ENCODE assay signal across 8 cellular contexts in genomic region chr19:55173186-55173716, GRCh38. TPM values are rescaled to one million over a fixed set of nuclear protein-coding genes. Genes with fewer than 3 reads are reported as not detected.
DNase-seq lines count a peak whose midpoint lies in the region; ATAC-seq and TF ChIP-seq lines count a peak whose summit lies in the region.
"Had no signal": no experiment of that assay in that cellular context is flagged by ENCODE, and none has a peak within 500 bp of the region (broad histone marks: within the 10 kb centered on the region; RNA-seq: fewer than 3 reads in every experiment).

No MANE protein-coding gene starts in this region.

- peak overlapping the region; percentile 72 to 83 for H3K4me3 Mint-ChIP-seq in stimulated activated naive B cell treated with anti-CD40 and anti-IgM and Interleukin-4, amounts not matched to agents 10 μg/mL and 1 μg/mL and 100 μg/mL, for 72 hours

- WGBS in HUES64, result 1% methylated on average over 32 of the region's 32 CpGs

- H3K27ac Mint-ChIP-seq in stimulated activated naive B cell treated with anti-CD40 and anti-IgM and Interleukin-4, amounts not matched to agents 10 μg/mL and 1 μg/mL and 100 μg/mL, for 72 hours, result no peak overlapping the region

- in situ Hi-C loops in astrocyte of the cerebellum (cut with HindIII; ENCODE audit: low sequenced_read_pairs), result loop anchor here (5.0 to 10.0 kb wide), 6 partner anchors 44 to 242 kb away; partner anchors contain the start of genes COX6B2, PPP1R12C and PPP6R1

- no peaks in the 10 kb centered on the region for H3K9me3 ChIP-seq in HUES64 (ENCODE audit: insufficient read depth, low read depth, low read length)

- no peaks in the 10 kb centered on the region for H3K36me3 ChIP-seq in HUES64 (ENCODE audit: insufficient read depth, low read length)

- no peak overlapping the region for H3K27ac ChIP-seq in HUES64 (ENCODE audit: low read depth, low read length)

- no peak for TF ChIP-seq CTCF in astrocyte of the cerebellum (IDR thresholded peaks at IDR 0.05; ENCODE audit: low read depth, low read length, missing control alignments)

- peaks cover 0 to 2% of the 10 kb centered on the region in 2 donors for H3K9me3 Mint-ChIP-seq in stimulated activated naive B cell treated with anti-CD40 and anti-IgM and Interleukin-4, amounts not matched to agents 10 μg/mL and 1 μg/mL and 100 μg/mL, for 72 hours

- H3K27me3 ChIP-seq in HUES64 (ENCODE audit: insufficient read depth, low read length), result peaks cover 48% of the 10 kb centered on the region

- DNase-seq in astrocyte of the cerebellum (ENCODE audit: low read depth) (no peak), occipital lobe (lab: John Stamatoyannopoulos, UW) (no peak)
- no peak for DNase-seq in stimulated activated naive B cell treated with anti-CD40 and anti-IgM and Interleukin-4, amounts not matched to agents 10 μg/mL and 1 μg/mL and 100 μg/mL, for 72 hours

- H3K4me1 Mint-ChIP-seq in stimulated activated naive B cell treated with anti-CD40 and anti-IgM and Interleukin-4, amounts not matched to agents 10 μg/mL and 1 μg/mL and 100 μg/mL, for 72 hours, result peaks cover 11 to 34% of the 10 kb centered on the region in 2 donors

- H3K4me1 ChIP-seq in HUES64 (ENCODE audit: insufficient read depth, low read length), result no peaks in the 10 kb centered on the region

- peak overlapping the region; percentile 84 for H3K4me3 ChIP-seq in HUES64 (ENCODE audit: low read length)
- peak overlapping the region; percentile 39 for H3K4me3 ChIP-seq in astrocyte of the cerebellum (ENCODE audit: low read depth, low read length)
- H3K4me3 ChIP-seq in iPS-11a (ENCODE audit: low read depth, low read length), result peak overlapping the region; percentile 50

- H3K36me3 Mint-ChIP-seq in stimulated activated naive B cell treated with anti-CD40 and anti-IgM and Interleukin-4, amounts not matched to agents 10 μg/mL and 1 μg/mL and 100 μg/mL, for 72 hours, result peaks cover 0 to 4% of the 10 kb centered on the region in 2 donors

- no peak overlapping the region for H3K9ac ChIP-seq in HUES64 (ENCODE audit: low read depth, low read length)

- no peak for ATAC-seq in stimulated activated naive B cell treated with anti-CD40 and anti-IgM and Interleukin-4, amounts not matched to agents 10 μg/mL and 1 μg/mL and 100 μg/mL, for 72 hours (replicated peaks)
- ATAC-seq in GM19455 (IDR thresholded peaks at IDR 0.05; ENCODE audit: unreplicated experiment), result no peak
- ATAC-seq in GM21447 (IDR thresholded peaks at IDR 0.05; ENCODE audit: unreplicated experiment), result no peak

- H3K27me3 Mint-ChIP-seq in stimulated activated naive B cell treated with anti-CD40 and anti-IgM and Interleukin-4, amounts not matched to agents 10 μg/mL and 1 μg/mL and 100 μg/mL, for 72 hours, result peaks cover 77 to 92% of the 10 kb centered on the region in 2 donors

RNA-seq across cellular contexts. Expression of gene DNAAF3, which starts 6.8 kb away (rescaled TPM):
- 4.2 TPM for polyA plus RNA-seq in HUES64 (2013, experiment 1 of 2)
- 6.4 TPM for polyA plus RNA-seq in HUES64 (2013, experiment 2 of 2)
- total RNA-seq in occipital lobe, result 0.31 TPM
- total RNA-seq: T-helper 1 cell treated with Interleukin-12 subunit alpha and Interleukin-12 subunit beta and Interleukin-4 antibody, amounts not matched to agents 30 ng/mL and 1 ng/mL, for 36 hours had no signal

RNA-seq across cellular contexts. Expression of gene SYT5, which starts 6.8 kb away (rescaled TPM):
- polyA plus RNA-seq in HUES64 (2013, experiment 1 of 2), result 0.95 TPM
- polyA plus RNA-seq in HUES64 (2013, experiment 2 of 2), result 0.57 TPM
- 36.8 TPM for total RNA-seq in occipital lobe
- total RNA-seq: T-helper 1 cell treated with Interleukin-12 subunit alpha and Interleukin-12 subunit beta and Interleukin-4 antibody, amounts not matched to agents 30 ng/mL and 1 ng/mL, for 36 hours had no signal

RNA-seq across cellular contexts. Expression of gene TNNI3, which starts 15.7 kb away (rescaled TPM):
- polyA plus RNA-seq in HUES64 (2013, experiment 1 of 2), result 11.6 TPM
- 20.9 TPM for polyA plus RNA-seq in HUES64 (2013, experiment 2 of 2)
- not detected for total RNA-seq in occipital lobe
- total RNA-seq: T-helper 1 cell treated with Interleukin-12 subunit alpha and Interleukin-12 subunit beta and Interleukin-4 antibody, amounts not matched to agents 30 ng/mL and 1 ng/mL, for 36 hours had no signal

RNA-seq across cellular contexts. Expression of gene TNNT1, which starts 24.2 kb away (rescaled TPM):
- polyA plus RNA-seq in HUES64 (2013, experiment 1 of 2), result 87.2 TPM
- polyA plus RNA-seq in HUES64 (2013, experiment 2 of 2), result 104 TPM
- not detected for total RNA-seq in occipital lobe
- total RNA-seq: T-helper 1 cell treated with Interleukin-12 subunit alpha and Interleukin-12 subunit beta and Interleukin-4 antibody, amounts not matched to agents 30 ng/mL and 1 ng/mL, for 36 hours had no signal

RNA-seq across cellular contexts. Expression of gene PTPRH, which starts 36.0 kb away (rescaled TPM):
- 0.70 TPM for polyA plus RNA-seq in HUES64 (2013, experiment 1 of 2)
- polyA plus RNA-seq in HUES64 (2013, experiment 2 of 2), result 0.76 TPM
- total RNA-seq in occipital lobe, result 0.47 TPM
